16 cellular contexts compared by ENCODE assay signal in the genomic region with DNA sequence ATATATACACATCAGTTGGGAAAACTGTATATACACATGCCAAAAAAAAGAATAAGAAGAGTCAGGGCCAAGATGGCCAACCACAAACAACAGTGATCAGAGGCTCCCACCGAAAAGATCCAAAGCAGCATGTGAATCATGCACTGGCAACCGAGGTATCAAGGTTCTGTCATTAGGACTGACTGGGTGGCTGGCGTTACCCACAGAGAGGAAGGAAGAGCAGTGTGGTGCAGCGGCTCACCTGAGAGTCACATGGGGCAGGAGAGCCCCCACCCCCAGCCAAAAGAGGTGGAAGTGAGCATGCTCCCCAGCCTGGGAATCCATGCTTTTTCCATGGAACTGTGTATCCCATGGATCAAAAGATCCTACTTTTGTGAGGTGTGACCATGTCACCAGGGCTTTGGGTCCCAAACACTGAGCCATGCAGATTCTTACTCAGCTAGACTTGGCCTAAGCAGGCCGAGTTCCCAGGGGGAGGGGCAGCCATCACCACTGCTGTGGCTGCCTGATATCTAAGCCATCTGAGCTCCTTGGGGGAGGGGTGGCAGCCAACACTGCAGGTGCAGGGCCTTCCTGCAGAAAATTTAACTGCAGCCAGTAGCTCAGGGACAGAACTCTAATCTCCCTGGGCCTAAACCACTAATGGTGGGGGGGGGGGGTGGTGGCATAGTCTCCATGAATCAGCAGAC. TPM values are rescaled to one million over a fixed set of nuclear protein-coding genes. Genes with fewer than 3 reads are reported as not detected.
DNase-seq lines count a peak whose midpoint lies in the region; ATAC-seq and TF ChIP-seq lines count a peak whose summit lies in the region.
"Had no signal": no experiment of that assay in that cellular context is flagged by ENCODE, and none has a peak within 500 bp of the region (broad histone marks: within the 10 kb centered on the region; RNA-seq: fewer than 3 reads in every experiment).

No MANE protein-coding gene starts in this region.

- intact Hi-C loops in left cardiac atrium (cut with DNase I), result no loop called here
- intact Hi-C loops in heart right ventricle (cut with DNase I), result no loop called here
- intact Hi-C loops in activated naive CD4-positive, alpha-beta T cell treated with anti-CD3 and anti-CD28 coated beads for 36 hours (cut with micrococcal nuclease), result no loop called here
- intact Hi-C loops in aorta (cut with DNase I), result no loop called here

- no peak for TF ChIP-seq CTCF in heart right ventricle (IDR thresholded peaks at IDR 0.05)

- no peaks in the 10 kb centered on the region for H3K9me3 Mint-ChIP-seq in activated naive CD4-positive, alpha-beta T cell treated with anti-CD3 and anti-CD28 coated beads for 36 hours
- H3K9me3 Mint-ChIP-seq: activated naive CD4-positive, alpha-beta T cell treated with anti-CD3 and anti-CD28 coated beads, Interleukin-2, amount 50 U/mL, for 24 hours had no signal

- H3K4me3 Mint-ChIP-seq in activated naive CD4-positive, alpha-beta T cell treated with anti-CD3 and anti-CD28 coated beads for 36 hours, result no peak overlapping the region
- H3K4me3 Mint-ChIP-seq: activated naive CD4-positive, alpha-beta T cell treated with anti-CD3 and anti-CD28 coated beads, Interleukin-2, amount 50 U/mL, for 24 hours had no signal

- WGBS in heart right ventricle, 2 donors, result 87 to 91% methylated on average over 4 to 5 of the region's 5 CpGs
- 65 to 77% methylated on average over 5 of the region's 5 CpGs for WGBS in aorta, 2 donors

- DNase-seq in left cardiac atrium, result peak; percentile 15
- no peak for DNase-seq in heart right ventricle
- peak; percentile 8 for DNase-seq in T-helper 9 cell
- DNase-seq in activated naive CD4-positive, alpha-beta T cell treated with anti-CD3 and anti-CD28 coated beads for 36 hours, result peak; percentile 47
- DNase-seq in stimulated activated naive CD8-positive, alpha-beta T cell treated with anti-CD3 and anti-CD28 coated beads, Interleukin-15, Interleukin-2, amounts not matched to agents 100 U/mL and 50 U/mL, for 24 hours, result peak; percentile 9
- DNase-seq in aorta, result no peak
- DNase-seq in NCI-H510A (lab: John Stamatoyannopoulos, UW), result no peak
- DNase-seq: colonic mucosa, IMR-90, NCI-H1436, NCI-H510A treated with DMSO at 0.1 percent for 48 hours, ovary had no signal

- H3K9me3 ChIP-seq in heart right ventricle (peaks cover 0 to 6% (median 0%) of the 10 kb centered on the region in 11 donors), aorta (ENCODE audit: control insufficient read depth, low read length) (no peaks in the 10 kb centered on the region)
- H3K9me3 ChIP-seq: colonic mucosa, ovary had no signal

- no peak overlapping the region for H3K4me3 ChIP-seq in heart right ventricle
- H3K4me3 ChIP-seq in aorta (ENCODE audit: low read length in 2 of 2), result no peak overlapping the region
- H3K4me3 ChIP-seq: colonic mucosa, esophagus muscularis mucosa, ovary had no signal

- H3K4me1 Mint-ChIP-seq in activated naive CD4-positive, alpha-beta T cell treated with anti-CD3 and anti-CD28 coated beads for 36 hours (ENCODE audit: low read depth), result peaks cover 4% of the 10 kb centered on the region

- H3K4me1 ChIP-seq in heart right ventricle (no peaks in the 10 kb centered on the region), aorta (ENCODE audit: control insufficient read depth in 1 of 2, insufficient read depth in 2 of 2, low read length in 2 of 2) (no peaks in the 10 kb centered on the region)
- H3K4me1 ChIP-seq: colonic mucosa, esophagus muscularis mucosa had no signal

- ATAC-seq in left cardiac atrium (no peak), heart right ventricle (no peak), aorta (ENCODE audit: low FRiP score) (no peak), GM18505 (IDR thresholded peaks at IDR 0.05; ENCODE audit: unreplicated experiment) (no peak)
- ATAC-seq in stimulated activated naive CD8-positive, alpha-beta T cell treated with anti-CD3 and anti-CD28 coated beads, Interleukin-15, Interleukin-2, amounts not matched to agents 100 U/mL and 50 U/mL, for 24 hours, result peak; percentile 46

- CTCF ChIA-PET in activated naive CD4-positive, alpha-beta T cell treated with anti-CD3 and anti-CD28 coated beads for 36 hours (lab: Charles Lee), result no interaction called here

- H3K27me3 Mint-ChIP-seq in activated naive CD4-positive, alpha-beta T cell treated with anti-CD3 and anti-CD28 coated beads for 36 hours (ENCODE audit: low read depth), result no peaks in the 10 kb centered on the region
- H3K27me3 Mint-ChIP-seq: activated naive CD4-positive, alpha-beta T cell treated with anti-CD3 and anti-CD28 coated beads, Interleukin-2, amount 50 U/mL, for 24 hours had no signal

- H3K27ac Mint-ChIP-seq in activated naive CD4-positive, alpha-beta T cell treated with anti-CD3 and anti-CD28 coated beads for 36 hours, result no peak overlapping the region
- H3K27ac Mint-ChIP-seq: activated naive CD4-positive, alpha-beta T cell treated with anti-CD3 and anti-CD28 coated beads, Interleukin-2, amount 50 U/mL, for 24 hours had no signal

- H3K27me3 ChIP-seq in heart right ventricle (no peaks in the 10 kb centered on the region), aorta (ENCODE audit: control insufficient read depth in 1 of 2, insufficient read depth in 2 of 2, low read length in 1 of 2) (no peaks in the 10 kb centered on the region)
- H3K27me3 ChIP-seq: colonic mucosa, esophagus muscularis mucosa, ovary had no signal

- no peaks in the 10 kb centered on the region for H3K36me3 Mint-ChIP-seq in activated naive CD4-positive, alpha-beta T cell treated with anti-CD3 and anti-CD28 coated beads for 36 hours (ENCODE audit: low read depth)

- no peak for TF ChIP-seq POLR2A in GM18505 (IDR thresholded peaks at IDR 0.05; ENCODE audit: borderline replicate concordance, extremely low read depth, insufficient read depth, insufficient read length)

- H3K36me3 ChIP-seq in heart right ventricle, result no peaks in the 10 kb centered on the region
- H3K36me3 ChIP-seq in aorta (ENCODE audit: control insufficient read depth in 1 of 2, insufficient read depth in 2 of 2, low read length in 1 of 2), result no peaks in the 10 kb centered on the region
- H3K36me3 ChIP-seq: colonic mucosa, esophagus muscularis mucosa, ovary had no signal

- no peak overlapping the region for H3K27ac ChIP-seq in heart right ventricle
- no peak overlapping the region for H3K27ac ChIP-seq in aorta (ENCODE audit: low read depth in 1 of 2, low read length in 2 of 2)
- H3K27ac ChIP-seq: colonic mucosa, esophagus muscularis mucosa, ovary had no signal

RNA-seq across cellular contexts. Expression of a gene that starts 52.8 kb away (rescaled TPM):
- total RNA-seq in left cardiac atrium, result under 1 TPM in 1 of 2 donors, not detected in 1; 0.56 TPM
- 1 to 10 TPM in 1 of 10 donors, under 1 TPM in 5, not detected in 4; 0.17 to 2.2 (median 0.45) TPM for total RNA-seq in heart right ventricle
- under 1 TPM in 1 of 2 donors, not detected in 1; 0.07 TPM for polyA plus RNA-seq in heart right ventricle
- 10 to 100 TPM; 61.9 to 63.3 TPM for total RNA-seq in activated naive CD4-positive, alpha-beta T cell treated with anti-CD3 and anti-CD28 coated beads for 36 hours
- total RNA-seq in aorta, result 1 to 10 TPM in 1 of 2 donors, under 1 TPM in 1; 0.75 to 1.1 TPM
- not detected for polyA plus RNA-seq in aorta
- total RNA-seq: IMR-90, lung microvascular endothelial cell had no signal
- polyA plus RNA-seq: IMR-90 had no signal

Comparison
In these comparisons a context has a peak if more than half of its experiments do, and no peak if none do; other contexts are left out.
1. DNase-seq: peak in left cardiac atrium (single experiment), T-helper 9 cell (single experiment), activated naive CD4-positive, alpha-beta T cell treated with anti-CD3 and anti-CD28 coated beads for 36 hours (single experiment) and stimulated activated naive CD8-positive, alpha-beta T cell treated with anti-CD3 and anti-CD28 coated beads, Interleukin-15, Interleukin-2, amounts not matched to agents 100 U/mL and 50 U/mL, for 24 hours (single experiment); none in heart right ventricle (0 of 2), aorta (0 of 2) and NCI-H510A (single experiment).
2. RNA of a gene that starts 52.8 kb away (total RNA-seq): 61.9 to 63.3 TPM in activated naive CD4-positive, alpha-beta T cell treated with anti-CD3 and anti-CD28 coated beads for 36 hours; 0.75 to 1.1 TPM in aorta, 0.56 TPM in left cardiac atrium and 0.17 to 2.2 TPM in heart right ventricle; every median in the first group is over 10 times any median in the second.